1 cellular context compared by ENCODE assay signal in genomic region chr6:129606664-129607063, GRCh38.
TF ChIP-seq lines count a peak whose summit lies in the region.

No MANE protein-coding gene starts in this region.

TF ChIP-seq in GM12878, 131 proteins besides CTCF, POLR2A, EP300 and RAD21 (continued from another document):
- TF ChIP-seq HCFC1 (IDR thresholded peaks at IDR 0.05; ENCODE audit: low read length) (no peak), ATF7 (IDR thresholded peaks at IDR 0.05; ENCODE audit: low read depth) (peak; percentile 50; the same call in 1 of the 2 replicates), TAF1 (IDR thresholded peaks at IDR 0.05; ENCODE audit: borderline replicate concordance, low read depth, low read length) (no peak), MXI1 (IDR thresholded peaks at IDR 0.05; ENCODE audit: low read depth, low read length) (no peak), SKIL (IDR thresholded peaks at IDR 0.05; ENCODE audit: low read depth, poor library complexity, severe bottlenecking) (peak; percentile 80), TARDBP (IDR thresholded peaks at IDR 0.05; ENCODE audit: borderline replicate concordance) (no peak), TCF3 (IDR thresholded peaks at IDR 0.05; ENCODE audit: borderline replicate concordance, insufficient read depth, low read depth, low read length) (no peak), KDM1A (IDR thresholded peaks at IDR 0.05; ENCODE audit: borderline replicate concordance) (no peak), BCL11A (IDR thresholded peaks at IDR 0.05; ENCODE audit: low read depth, low read length) (peak; percentile 66), MEF2A (IDR thresholded peaks at IDR 0.05; ENCODE audit: insufficient read depth, low read depth, low read length) (peak; percentile 95), CREB1 (IDR thresholded peaks at IDR 0.05; ENCODE audit: low read depth) (peak; percentile 50; the same call in 1 of the 2 replicates), MYB (IDR thresholded peaks at IDR 0.05; ENCODE audit: borderline replicate concordance, low read depth, low read length) (no peak), EED (IDR thresholded peaks at IDR 0.05; ENCODE audit: low read depth) (peak; percentile 69), ATF2 (IDR thresholded peaks at IDR 0.05; ENCODE audit: low read length) (peak; percentile 97), RBBP5 (conservative IDR thresholded peaks at IDR 0.05) (no peak), POU2F2 (IDR thresholded peaks at IDR 0.05; ENCODE audit: borderline replicate concordance, low read depth, low read length) (no peak), SRF (IDR thresholded peaks at IDR 0.05; ENCODE audit: low read depth in 2 of 2, low read length in 2 of 2) (no peak), IKZF1 (conservative IDR thresholded peaks at IDR 0.05) (peak; percentile 41), USF1 (IDR thresholded peaks at IDR 0.05; ENCODE audit: borderline replicate concordance, extremely low read length, insufficient read depth, low read depth, low read length) (no peak), REST (IDR thresholded peaks at IDR 0.05; ENCODE audit: low read depth, low read length) (no peak), MLLT1 (IDR thresholded peaks at IDR 0.05) (no peak), SUZ12 (IDR thresholded peaks at IDR 0.05; ENCODE audit: unreplicated experiment) (no peak), PML (IDR thresholded peaks at IDR 0.05; ENCODE audit: low read length) (peak; percentile 71; the same call in 1 of the 2 replicates), ETV6 (conservative IDR thresholded peaks at IDR 0.05 in 1 of 2, IDR thresholded peaks at IDR 0.05 in 1 of 2; ENCODE audit: borderline replicate concordance in 1 of 2, low read depth in 1 of 2) (peak in 1 of 2 experiments; percentile 59; a peak in 1 of 4 replicates), E2F8 (IDR thresholded peaks at IDR 0.05; ENCODE audit: low read depth, partially characterized antibody) (no peak), ELK1 (IDR thresholded peaks at IDR 0.05; ENCODE audit: low read depth, low read length) (no peak), SP1 (IDR thresholded peaks at IDR 0.05; ENCODE audit: low read depth, low read length) (no peak), TCF7 (IDR thresholded peaks at IDR 0.05; ENCODE audit: borderline replicate concordance) (no peak; the same call in 1 of the 2 replicates)
